Comparison of ENCODE assay signal across 8 cellular contexts in the genomic region with DNA sequence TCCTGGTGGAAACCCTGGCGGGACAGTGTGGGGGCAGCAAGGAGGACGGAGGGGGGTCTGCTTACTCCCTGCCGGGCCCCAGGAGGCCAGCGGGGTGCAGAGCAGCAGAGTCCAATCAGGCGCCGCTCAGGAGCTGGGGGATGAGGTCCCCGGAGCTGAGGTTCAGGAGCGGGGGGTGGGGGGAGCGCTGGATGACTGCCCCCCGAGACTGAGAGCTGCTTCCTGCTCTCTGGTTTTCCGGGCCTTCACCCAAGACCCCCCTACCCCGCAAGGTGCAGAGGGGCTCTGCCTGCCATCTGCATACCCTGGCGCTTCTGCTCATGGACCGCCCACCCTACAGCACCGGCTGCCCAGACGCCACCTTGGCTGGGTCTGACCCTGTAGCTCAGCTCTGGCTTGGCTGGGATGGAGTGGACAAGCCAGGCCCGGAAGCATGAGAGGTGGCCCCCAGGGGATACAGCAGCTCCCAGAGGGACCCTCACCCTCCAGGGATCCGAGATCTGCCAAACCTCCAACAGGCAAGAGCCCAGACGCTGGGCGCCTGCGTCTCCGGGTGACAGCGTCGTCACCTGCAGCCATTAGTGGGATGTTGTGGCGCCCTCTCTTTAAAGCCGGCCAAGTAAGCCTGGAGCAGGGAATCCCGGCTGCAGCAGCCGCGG. TPM values are rescaled to one million over a fixed set of nuclear protein-coding genes. Genes with fewer than 3 reads are reported as not detected.
DNase-seq lines count a peak whose midpoint lies in the region; ATAC-seq and TF ChIP-seq lines count a peak whose summit lies in the region.

No MANE protein-coding gene starts in this region.

- CTCF ChIA-PET in WTC11 (lab: Charles Lee): interaction anchor here (0.6 to 1.8 kb wide), 6 partner anchors 13 to 955 kb away, joined by 3 to 12 read pairs (median 4); no protein-coding TSS in a partner anchor

- peak overlapping the region; percentile 82 for H3K9ac ChIP-seq in ES-I3 (ENCODE audit: low read depth, low read length)

- no peaks in the 10 kb centered on the region for H3K36me3 ChIP-seq in ES-I3 (ENCODE audit: insufficient read depth, low read length)

- peak overlapping the region; percentile 66 for H3K4me3 Mint-ChIP-seq in WTC11

- peaks cover 20% of the 10 kb centered on the region for H3K4me1 Mint-ChIP-seq in WTC11

- intact Hi-C loops in sciatic nerve (cut with DNase I): loop anchor here (1.0 kb wide), 1 partner anchor 33 kb away; no protein-coding TSS in a partner anchor

- H3K36me3 Mint-ChIP-seq in WTC11: no peaks in the 10 kb centered on the region; the same call in 1 of the 2 replicates

- ATAC-seq in WTC11 (peak; percentile 9), sciatic nerve (no peak)

- TF ChIP-seq CTCF in WTC11 (IDR thresholded peaks at IDR 0.05): no peak

- H3K9me3 ChIP-seq in ES-I3 (ENCODE audit: control insufficient read depth, insufficient read depth, low read length): no peaks in the 10 kb centered on the region

- H3K4me1 ChIP-seq in ES-I3 (ENCODE audit: insufficient read depth, low read length): peaks cover 23% of the 10 kb centered on the region

- no peak for DNase-seq in WTC11 (ENCODE audit: low spot score)
- DNase-seq in sciatic nerve (ENCODE audit: low spot score): peak; percentile 55
- DNase-seq in T1000 (lab: John Stamatoyannopoulos, UW): no peak
- DNase-seq in NCI-H1092 (lab: John Stamatoyannopoulos, UW): no peak
- DNase-seq in NCI-H774 (lab: John Stamatoyannopoulos, UW): no peak
- no peak for DNase-seq in NCI-H2029 (lab: John Stamatoyannopoulos, UW)

- POLR2A ChIA-PET in WTC11 (lab: Charles Lee): interaction anchor here (0.6 kb wide), 1 partner anchor 12 kb away, joined by 3 read pairs; no protein-coding TSS in a partner anchor

- H3K27ac Mint-ChIP-seq in WTC11: no peak overlapping the region

- peak overlapping the region; percentile 60 for H3K4me3 ChIP-seq in iPS-11a (ENCODE audit: low read depth, low read length)

- no peaks in the 10 kb centered on the region for H3K27me3 Mint-ChIP-seq in WTC11 (ENCODE audit: low read depth)

- H3K9me3 Mint-ChIP-seq in WTC11: no peaks in the 10 kb centered on the region

TF ChIP-seq in WTC11, 78 proteins besides CTCF, POLR2A, EP300 and RAD21:
- no peak for TF ChIP-seq FOXJ3 (CRISPR knock-in tag; IDR thresholded peaks at IDR 0.05; ENCODE audit: borderline replicate concordance)
- TF ChIP-seq, protein P1, sequence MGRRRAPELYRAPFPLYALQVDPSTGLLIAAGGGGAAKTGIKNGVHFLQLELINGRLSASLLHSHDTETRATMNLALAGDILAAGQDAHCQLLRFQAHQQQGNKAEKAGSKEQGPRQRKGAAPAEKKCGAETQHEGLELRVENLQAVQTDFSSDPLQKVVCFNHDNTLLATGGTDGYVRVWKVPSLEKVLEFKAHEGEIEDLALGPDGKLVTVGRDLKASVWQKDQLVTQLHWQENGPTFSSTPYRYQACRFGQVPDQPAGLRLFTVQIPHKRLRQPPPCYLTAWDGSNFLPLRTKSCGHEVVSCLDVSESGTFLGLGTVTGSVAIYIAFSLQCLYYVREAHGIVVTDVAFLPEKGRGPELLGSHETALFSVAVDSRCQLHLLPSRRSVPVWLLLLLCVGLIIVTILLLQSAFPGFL (CRISPR knock-in tag; IDR thresholded peaks at IDR 0.05; ENCODE audit: borderline replicate concordance): no peak
- peak; percentile 75; the same call in 1 of the 2 replicates for TF ChIP-seq ZNF121 (CRISPR knock-in tag; IDR thresholded peaks at IDR 0.05)

RNA-seq across cellular contexts. Expression of a gene that starts 0.9 kb away (rescaled TPM):
- total RNA-seq in WTC11 (2021): 25.7 to 26.8 TPM (median 26.6 TPM) in 3 replicates
- total RNA-seq in sciatic nerve: 7.1 TPM
